Comparison of ENCODE assay signal across 1 cellular context in genomic region chr3:156661158-156661557, GRCh38.
TF ChIP-seq lines count a peak whose summit lies in the region.

No MANE protein-coding gene starts in this region.

TF ChIP-seq in GM23338, 12 proteins besides CTCF, POLR2A, EP300 and RAD21:
- TF ChIP-seq REST (IDR thresholded peaks at IDR 0.05; ENCODE audit: unreplicated experiment) (no peak), POLR2AphosphoS5 (IDR thresholded peaks at IDR 0.05; ENCODE audit: low read depth) (no peak), ETS1 (IDR thresholded peaks at IDR 0.05) (no peak), ZNF331 (CRISPR knock-in tag; IDR thresholded peaks at IDR 0.05; ENCODE audit: low read depth) (no peak), STAT1 (IDR thresholded peaks at IDR 0.05; ENCODE audit: unreplicated experiment) (no peak), CREB1 (CRISPR knock-in tag; IDR thresholded peaks at IDR 0.05; ENCODE audit: low read depth) (no peak)
